ENCODE assay signal across 15 cellular contexts in genomic region chr13:43289458-43290255, GRCh38.
DNase-seq lines count a peak whose midpoint lies in the region; FAIRE-seq and TF ChIP-seq lines count a peak whose summit lies in the region.
"Had no signal": no experiment of that assay in that cellular context is flagged by ENCODE, and none has a peak within 500 bp of the region (broad histone marks: within the 10 kb centered on the region; RNA-seq: fewer than 3 reads in every experiment).

No MANE protein-coding gene starts in this region.

- H3K79me1 ChIP-seq in mesenchymal stem cell (replicated peaks; ENCODE audit: low read length, poor library complexity, severe bottlenecking) = no peaks in the 10 kb centered on the region

- no peak overlapping the region for H3K18ac ChIP-seq in mesenchymal stem cell (ENCODE audit: low read depth in 1 of 2, low read length in 2 of 2)

- H2AK5ac ChIP-seq in mesenchymal stem cell (ENCODE audit: low read length, severe bottlenecking) = no peak overlapping the region

- intact Hi-C loops in kidney (cut with DNase I) = no loop called here

- no peak overlapping the region for H3K4ac ChIP-seq in mesenchymal stem cell (ENCODE audit: low read depth in 1 of 2, low read length in 2 of 2)

- DNase-seq in EL (peak; percentile 29), NCI-H1105 treated with DMSO at 0.1 percent for 48 hours (lab: John Stamatoyannopoulos, UW) (peak; percentile 77), adipocyte (ENCODE audit: low read depth) (peak; percentile 31), kidney (no peak), mesenchymal stem cell (no peak), NCI-H146 (lab: John Stamatoyannopoulos, UW) (no peak), ureter (ENCODE audit: low spot score) (no peak), UCSD-AML1 (lab: John Stamatoyannopoulos, UW; ENCODE audit: unreplicated experiment) (no peak)
- DNase-seq: activated CD8-positive, alpha-beta memory T cell treated with anti-CD3 and anti-CD28 coated beads, Interleukin-2, amount 10 ng/mL, durations not matched to agents 7 days and 5 days; effector memory CD4-positive, alpha-beta T cell; mucosa of descending colon; NCI-H510A; occipital lobe; stimulated activated CD4-positive, alpha-beta T cell treated with anti-CD3 and anti-CD28 coated beads, Interleukin-4, amount 100 ng/mL, for 1 hour had no signal

- H2BK15ac ChIP-seq in mesenchymal stem cell (ENCODE audit: low read depth, poor library complexity, severe bottlenecking) = no peak overlapping the region

- no peaks in the 10 kb centered on the region for H3K9me3 ChIP-seq in adipocyte (ENCODE audit: control insufficient read depth, low read length)
- no peaks in the 10 kb centered on the region for H3K9me3 ChIP-seq in kidney (ENCODE audit: control insufficient read depth in 1 of 2, low read length in 2 of 2)
- no peaks in the 10 kb centered on the region for H3K9me3 ChIP-seq in mesenchymal stem cell (ENCODE audit: control insufficient read depth, low read length)
- H3K9me3 ChIP-seq: mucosa of descending colon, SJSA1 had no signal

- 53% methylated on average over 5 of the region's 6 CpGs for WGBS in mesenchymal stem cell

- no peak overlapping the region for H2BK12ac ChIP-seq in mesenchymal stem cell (ENCODE audit: low read length in 2 of 2)

- peaks cover 19% of the 10 kb centered on the region for H3K4me1 ChIP-seq in adipocyte (ENCODE audit: control insufficient read depth, insufficient read depth, low read length)
- H3K4me1 ChIP-seq in kidney (ENCODE audit: control insufficient read depth in 1 of 2, insufficient read depth in 1 of 2, low read depth in 1 of 2, low read length in 2 of 2) = no peaks in the 10 kb centered on the region
- H3K4me1 ChIP-seq in mesenchymal stem cell (ENCODE audit: control insufficient read depth, insufficient read depth, low read depth, low read length) = peaks cover 14% of the 10 kb centered on the region

- H3K9ac ChIP-seq in adipocyte (ENCODE audit: low read length) = no peak overlapping the region
- H3K9ac ChIP-seq in kidney (ENCODE audit: low read length in 2 of 2) = no peak overlapping the region
- no peak overlapping the region for H3K9ac ChIP-seq in mesenchymal stem cell (ENCODE audit: low read length)

- H3K27me3 ChIP-seq in adipocyte (replicated peaks; ENCODE audit: control insufficient read depth, insufficient read depth, low read length) (no peaks in the 10 kb centered on the region), mesenchymal stem cell (ENCODE audit: control insufficient read depth in 1 of 2, insufficient read depth in 1 of 2, low read length in 2 of 2) (no peaks in the 10 kb centered on the region)
- H3K27me3 ChIP-seq: SJSA1 had no signal

- peak; percentile 66 for FAIRE-seq in kidney (lab: Jason Lieb, UNC)

- no peak overlapping the region for H2BK5ac ChIP-seq in mesenchymal stem cell (ENCODE audit: low read depth, low read length, poor library complexity, severe bottlenecking)

- TF ChIP-seq CTCF in kidney (IDR thresholded peaks at IDR 0.05; ENCODE audit: borderline replicate concordance, extremely low read depth, insufficient read depth) = no peak

- no peak overlapping the region for H3K4me2 ChIP-seq in mesenchymal stem cell (ENCODE audit: low read length, poor library complexity, severe bottlenecking)

- H3K23ac ChIP-seq in mesenchymal stem cell (ENCODE audit: low read length in 2 of 2) = no peak overlapping the region

- H2BK120ac ChIP-seq in mesenchymal stem cell (ENCODE audit: low read depth, low read length) = no peak overlapping the region

- H3K4me3 ChIP-seq in adipocyte (ENCODE audit: low read length) (no peak overlapping the region), kidney (ENCODE audit: low read length in 2 of 2) (no peak overlapping the region), mesenchymal stem cell (ENCODE audit: insufficient read depth in 1 of 2, low read depth in 1 of 2, low read length in 2 of 2) (no peak overlapping the region)
- H3K4me3 ChIP-seq: mucosa of descending colon, SJSA1 had no signal

- no peak overlapping the region for H3K27ac ChIP-seq in kidney (ENCODE audit: low read depth in 2 of 2, low read length in 2 of 2)
- no peak overlapping the region for H3K27ac ChIP-seq in mesenchymal stem cell (ENCODE audit: low read length, poor library complexity, severe bottlenecking)
- H3K27ac ChIP-seq: SJSA1 had no signal

- H4K91ac ChIP-seq in mesenchymal stem cell (ENCODE audit: low read length) = no peak overlapping the region

- H2AFZ ChIP-seq in mesenchymal stem cell (ENCODE audit: low read depth, low read length) = no peak overlapping the region

- H4K8ac ChIP-seq in mesenchymal stem cell (ENCODE audit: low read length) = no peak overlapping the region

- H3K14ac ChIP-seq in mesenchymal stem cell (ENCODE audit: low read length in 2 of 2) = no peak overlapping the region

- H3K36me3 ChIP-seq in adipocyte (ENCODE audit: control insufficient read depth, insufficient read depth, low read length, severe bottlenecking) = no peaks in the 10 kb centered on the region
- H3K36me3 ChIP-seq in kidney (ENCODE audit: control insufficient read depth in 1 of 2, insufficient read depth in 2 of 2, low read length in 2 of 2) = no peaks in the 10 kb centered on the region
- H3K36me3 ChIP-seq in mesenchymal stem cell (ENCODE audit: control insufficient read depth in 1 of 2, insufficient read depth in 2 of 2, low read depth in 1 of 2, low read length in 2 of 2) = peaks cover 0 to 4% of the 10 kb centered on the region in 2 experiments
- H3K36me3 ChIP-seq: SJSA1 had no signal

Comparison
In these comparisons a context has a peak if more than half of its experiments do, and no peak if none do; other contexts are left out.
1. DNase-seq: peak in EL (single experiment), NCI-H1105 treated with DMSO at 0.1 percent for 48 hours (single experiment) and adipocyte (single experiment); none in kidney (single experiment), mesenchymal stem cell (single experiment), NCI-H146 (single experiment), ureter (single experiment) and UCSD-AML1 (single experiment).